8 cellular contexts compared by ENCODE assay signal in genomic region chr16:87865902-87866565, GRCh38. TPM values are rescaled to one million over a fixed set of nuclear protein-coding genes. Genes with fewer than 3 reads are reported as not detected.
A peak's percentile ranks its signal among the peaks of the same experiment; 100 is the strongest.
DNase-seq lines count a peak whose midpoint lies in the region; ATAC-seq, FAIRE-seq and TF ChIP-seq lines count a peak whose summit lies in the region.
"Not testable (repeated sequence)": the region's sequence is repeated elsewhere in the genome, so short reads cannot be mapped to it uniquely, and the experiment has no call there.

No MANE protein-coding gene starts in this region.

- H3K27me3 ChIP-seq in CD8-positive, alpha-beta memory T cell (ENCODE audit: insufficient read depth, low read length, poor library complexity, severe bottlenecking); astrocyte (ENCODE audit: insufficient read depth, low read length); foreskin keratinocyte; stomach: not testable (repeated sequence)

- H3K27ac Mint-ChIP-seq in CD8-positive, alpha-beta memory T cell = peak overlapping the region; percentile 84 to 100 (median 98)
- H3K27ac Mint-ChIP-seq in T-cell = peak overlapping the region; percentile 86 to 88
- H3K27ac Mint-ChIP-seq in activated CD8-positive, alpha-beta memory T cell treated with anti-CD3 and anti-CD28 coated beads, Interleukin-2, amount 10 ng/mL, durations not matched to agents 7 days and 5 days = peak overlapping the region; percentile 95
- H3K27ac Mint-ChIP-seq in astrocyte (ENCODE audit: unreplicated experiment) = peak overlapping the region; percentile 73
- H3K27ac Mint-ChIP-seq in progenitor cell of endocrine pancreas = not testable (repeated sequence)

- not testable (repeated sequence) for H3K9me3 ChIP-seq in CD8-positive, alpha-beta memory T cell (ENCODE audit: low read length); astrocyte (ENCODE audit: insufficient read depth, low read depth, low read length); stomach

- TF ChIP-seq POLR2A in stomach (IDR thresholded peaks at IDR 0.05) = not testable (repeated sequence)

- TF ChIP-seq CTCF in astrocyte (IDR thresholded peaks at IDR 0.05; ENCODE audit: insufficient read depth, low read depth, low read length); foreskin keratinocyte (conservative IDR thresholded peaks at IDR 0.05); progenitor cell of endocrine pancreas (IDR thresholded peaks at IDR 0.05; ENCODE audit: unreplicated experiment); stomach (IDR thresholded peaks at IDR 0.05): not testable (repeated sequence)

- not testable (repeated sequence) for FAIRE-seq in astrocyte (lab: Jason Lieb, UNC)

- H3K4me1 Mint-ChIP-seq in CD8-positive, alpha-beta memory T cell = peaks cover 45 to 63% (median 48%) of the 10 kb centered on the region in 3 donors
- H3K4me1 Mint-ChIP-seq in T-cell (peaks cover 41 to 59% (median 46%) of the 10 kb centered on the region in 3 donors), astrocyte (ENCODE audit: low read depth, unreplicated experiment) (peaks cover 40% of the 10 kb centered on the region), progenitor cell of endocrine pancreas (ENCODE audit: low read depth) (peaks cover 31% of the 10 kb centered on the region)
- H3K4me1 Mint-ChIP-seq in activated CD8-positive, alpha-beta memory T cell treated with anti-CD3 and anti-CD28 coated beads, Interleukin-2, amount 10 ng/mL, durations not matched to agents 7 days and 5 days = peaks cover 68% of the 10 kb centered on the region

- not testable (repeated sequence) for H3K27me3 Mint-ChIP-seq in CD8-positive, alpha-beta memory T cell; T-cell; activated CD8-positive, alpha-beta memory T cell treated with anti-CD3 and anti-CD28 coated beads, Interleukin-2, amount 10 ng/mL, durations not matched to agents 7 days and 5 days; astrocyte (ENCODE audit: low read depth, unreplicated experiment)
- peaks cover 28% of the 10 kb centered on the region for H3K27me3 Mint-ChIP-seq in progenitor cell of endocrine pancreas

- H3K36me3 ChIP-seq in CD8-positive, alpha-beta memory T cell (ENCODE audit: insufficient read depth, low read length); astrocyte (ENCODE audit: insufficient read depth, low read length); stomach: not testable (repeated sequence)

- peak overlapping the region; percentile 70 for H3K4me2 ChIP-seq in astrocyte (ENCODE audit: low read length)

- H3K4me3 ChIP-seq in CD8-positive, alpha-beta memory T cell (ENCODE audit: low read length) = peak overlapping the region; percentile 11
- H3K4me3 ChIP-seq in astrocyte (ENCODE audit: insufficient read depth, low read depth, low read length) (peak overlapping the region; percentile 3), stomach (peak overlapping the region; percentile 24 to 54 (median 50))

- CTCF ChIA-PET in CD8-positive, alpha-beta memory T cell (lab: Charles Lee) = interaction anchor here (1.3 to 12.8 kb wide), 5 partner anchors 9 to 101 kb away, joined by 3 to 298 read pairs (median 22); partner anchors contain the start of gene KLHDC4
- CTCF ChIA-PET in T-cell (lab: Charles Lee) = interaction anchor here (0.9 to 4.8 kb wide), 6 partner anchors 10 to 87 kb away, joined by 3 to 24 read pairs (median 4); no protein-coding TSS in a partner anchor
- CTCF ChIA-PET in activated CD8-positive, alpha-beta memory T cell treated with anti-CD3 and anti-CD28 coated beads, Interleukin-2, amount 10 ng/mL, durations not matched to agents 7 days and 5 days (lab: Charles Lee) = interaction anchor here (0.6 to 13.2 kb wide), 11 partner anchors 9 to 114 kb away, joined by 3 to 451 read pairs (median 4); no protein-coding TSS in a partner anchor

- peaks cover 67% of the 10 kb centered on the region for H4K20me1 ChIP-seq in astrocyte (ENCODE audit: insufficient read depth, low read length)

- POLR2A ChIA-PET in CD8-positive, alpha-beta memory T cell (lab: Charles Lee) = interaction anchor here (0.5 to 1.9 kb wide), 5 partner anchors 10 to 100 kb away, joined by 3 to 9 read pairs (median 6); partner anchors contain the start of gene KLHDC4
- POLR2A ChIA-PET in T-cell (lab: Charles Lee) = interaction anchor here in 1 of 2 donors (0.6 to 1.5 kb wide), 4 partner anchors 10 to 39 kb away, joined by 4 to 13 read pairs (median 5); no protein-coding TSS in a partner anchor

- ATAC-seq in T-cell (replicated peaks in 1 of 4) = peak in 1 of 4 experiments; percentile 33
- peak; percentile 3 for ATAC-seq in activated CD8-positive, alpha-beta memory T cell treated with anti-CD3 and anti-CD28 coated beads, Interleukin-2, amount 10 ng/mL, durations not matched to agents 7 days and 5 days
- ATAC-seq in foreskin keratinocyte = not testable (repeated sequence)

- peaks cover 35% of the 10 kb centered on the region for H3K4me1 ChIP-seq in CD8-positive, alpha-beta memory T cell (ENCODE audit: insufficient read depth, low read length)
- H3K4me1 ChIP-seq in astrocyte (ENCODE audit: insufficient read depth, low read length) = peaks cover 32% of the 10 kb centered on the region
- H3K4me1 ChIP-seq in foreskin keratinocyte = peaks cover 25% of the 10 kb centered on the region
- peaks cover 46 to 97% (median 61%) of the 10 kb centered on the region in 4 donors for H3K4me1 ChIP-seq in stomach

- not testable (repeated sequence) for H3K9me3 Mint-ChIP-seq in CD8-positive, alpha-beta memory T cell; T-cell; activated CD8-positive, alpha-beta memory T cell treated with anti-CD3 and anti-CD28 coated beads, Interleukin-2, amount 10 ng/mL, durations not matched to agents 7 days and 5 days (ENCODE audit: low read depth); astrocyte (ENCODE audit: unreplicated experiment); progenitor cell of endocrine pancreas (ENCODE audit: low read depth)

- not testable (repeated sequence) for H3K9ac ChIP-seq in astrocyte (ENCODE audit: low read length)

- H3K79me2 ChIP-seq in astrocyte (ENCODE audit: insufficient read depth, low read length) = peaks cover 77% of the 10 kb centered on the region

- peaks cover 0 to 26% (median 2%) of the 10 kb centered on the region in 3 donors for H3K36me3 Mint-ChIP-seq in CD8-positive, alpha-beta memory T cell
- H3K36me3 Mint-ChIP-seq in T-cell; progenitor cell of endocrine pancreas (ENCODE audit: insufficient read depth): not testable (repeated sequence)
- H3K36me3 Mint-ChIP-seq in activated CD8-positive, alpha-beta memory T cell treated with anti-CD3 and anti-CD28 coated beads, Interleukin-2, amount 10 ng/mL, durations not matched to agents 7 days and 5 days = peaks cover 43% of the 10 kb centered on the region
- peaks cover 20% of the 10 kb centered on the region for H3K36me3 Mint-ChIP-seq in astrocyte (ENCODE audit: low read depth, unreplicated experiment)

- H2AFZ ChIP-seq in astrocyte (ENCODE audit: low read depth, low read length) = not testable (repeated sequence)

- not testable (repeated sequence) for TF ChIP-seq EP300 in stomach (IDR thresholded peaks at IDR 0.05)

- 28 to 51% (median 45%) methylated on average over 16 of the region's 16 CpGs for WGBS in stomach, 5 donors

- H3K27ac ChIP-seq in CD8-positive, alpha-beta memory T cell (ENCODE audit: low read depth, low read length) = peak overlapping the region; percentile 38
- H3K27ac ChIP-seq in astrocyte (ENCODE audit: low read depth, low read length) = not testable (repeated sequence)
- H3K27ac ChIP-seq in foreskin keratinocyte (peak overlapping the region; percentile 37), stomach (peak overlapping the region; percentile 53 to 89 (median 85))

- intact Hi-C loops in stomach (cut with DNase I; ENCODE audit: low total_unique reads) = not testable (repeated sequence)

- in situ Hi-C loops in KBM-7 (cut with MboI; ENCODE audit: low pct_unique_long_range_greater_than_20kb, low sequenced_read_pairs) = not testable (repeated sequence)

- H3K4me3 Mint-ChIP-seq in CD8-positive, alpha-beta memory T cell = peak overlapping the region; percentile 92 to 97 (median 97)
- peak overlapping the region; percentile 87 to 99 (median 91) for H3K4me3 Mint-ChIP-seq in T-cell
- peak overlapping the region; percentile 92 for H3K4me3 Mint-ChIP-seq in activated CD8-positive, alpha-beta memory T cell treated with anti-CD3 and anti-CD28 coated beads, Interleukin-2, amount 10 ng/mL, durations not matched to agents 7 days and 5 days
- H3K4me3 Mint-ChIP-seq in astrocyte (ENCODE audit: unreplicated experiment) = peak overlapping the region; percentile 96
- H3K4me3 Mint-ChIP-seq in progenitor cell of endocrine pancreas (ENCODE audit: low read depth) = peak overlapping the region; percentile 19

- peak in 4 of 5 donors; percentile 55 to 81 (median 71) for DNase-seq in CD8-positive, alpha-beta memory T cell
- DNase-seq in KBM-7 (peak; percentile 59), T-cell (peak in 32 of 34 experiments; percentile 23 to 77 (median 56))
- DNase-seq in activated CD8-positive, alpha-beta memory T cell treated with anti-CD3 and anti-CD28 coated beads, Interleukin-2, amount 10 ng/mL, durations not matched to agents 7 days and 5 days = peak; percentile 83
- DNase-seq in astrocyte (ENCODE audit: low read depth); foreskin keratinocyte; progenitor cell of endocrine pancreas (ENCODE audit: low spot score, unreplicated experiment); stomach: not testable (repeated sequence)

RNA-seq across cellular contexts. Expression of gene SLC7A5, which starts 3.3 kb away (rescaled TPM):
- total RNA-seq in CD8-positive, alpha-beta memory T cell = 100 to 1,000 TPM; 366 to 383 TPM
- polyA plus RNA-seq in CD8-positive, alpha-beta memory T cell = 20.7 TPM
- total RNA-seq in T-cell (10 to 100 TPM; 37.9 to 81.6 (median 40.0) TPM), astrocyte (815 and 816 TPM in 2 replicates), foreskin keratinocyte (455 and 588 TPM in 2 replicates), progenitor cell of endocrine pancreas (42.2 and 51.5 TPM in 2 replicates), stomach (10 to 100 TPM in 3 of 5 donors, 1 to 10 TPM in 2; 1.4 to 24.1 (median 11.0) TPM)
- 100 to 1,000 TPM; 114 to 220 TPM for total RNA-seq in activated CD8-positive, alpha-beta memory T cell treated with anti-CD3 and anti-CD28 coated beads, Interleukin-2, amount 10 ng/mL, durations not matched to agents 7 days and 5 days
- polyA plus RNA-seq in foreskin keratinocyte (419 and 621 TPM in 2 replicates), stomach (10 to 100 TPM in 1 of 3 donors, 1 to 10 TPM in 2; 3.5 to 74.8 (median 9.0) TPM)

Comparison
In these comparisons a context has a peak if more than half of its experiments do, and no peak if none do; other contexts are left out.
1. H3K4me3 Mint-ChIP-seq: peak in every context shown above with its lines; median percentile 97 in CD8-positive, alpha-beta memory T cell; 96 in astrocyte; 92 in activated CD8-positive, alpha-beta memory T cell treated with anti-CD3 and anti-CD28 coated beads, Interleukin-2, amount 10 ng/mL, durations not matched to agents 7 days and 5 days; 91 in T-cell; 19 in progenitor cell of endocrine pancreas.